8 cellular contexts compared by ENCODE assay signal in the genomic region with DNA sequence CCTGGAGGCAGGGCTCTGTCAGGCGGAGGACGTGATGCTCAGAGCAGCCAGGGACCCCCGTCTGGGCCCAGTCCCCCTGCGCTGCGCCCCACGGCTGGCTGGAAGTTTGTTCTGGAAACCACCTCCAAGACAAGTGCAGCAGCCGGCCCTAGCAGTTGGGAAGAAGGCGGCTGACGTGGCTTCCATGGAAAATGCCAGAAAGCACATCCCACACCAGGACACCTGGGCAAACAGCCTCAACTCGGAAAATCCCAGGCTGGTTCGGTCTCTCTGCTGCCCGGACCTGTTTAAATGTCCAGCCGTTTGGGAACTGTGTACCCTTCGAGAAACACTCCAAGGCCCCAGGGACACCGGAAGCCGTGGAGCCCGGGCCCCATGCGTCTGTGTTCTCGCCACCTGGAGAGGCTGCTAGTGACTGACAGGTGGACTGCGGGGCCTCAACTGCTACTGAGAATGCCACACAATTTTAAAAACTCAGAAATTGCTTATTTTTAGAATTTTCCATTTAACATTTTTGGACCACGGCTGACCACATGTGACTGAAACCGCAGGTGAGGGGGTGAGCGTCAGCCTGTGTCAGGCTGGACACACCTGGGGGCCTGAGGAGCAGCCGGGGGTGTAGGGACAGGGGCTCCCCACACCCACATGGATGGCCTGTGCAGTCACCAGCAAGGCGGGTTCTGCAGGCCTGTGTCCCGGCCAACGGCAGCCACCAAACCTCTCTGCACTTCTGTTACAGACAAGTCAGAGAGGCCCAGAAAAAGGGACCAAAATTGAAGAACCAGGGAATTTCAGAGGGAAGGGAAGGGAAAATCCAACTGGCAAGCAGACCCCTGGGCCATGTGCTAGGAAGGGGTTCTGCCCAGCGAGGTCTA. TPM values are rescaled to one million over a fixed set of nuclear protein-coding genes. Genes with fewer than 3 reads are reported as not detected.
A peak's percentile ranks its signal among the peaks of the same experiment; 100 is the strongest.
DNase-seq lines count a peak whose midpoint lies in the region; ATAC-seq and TF ChIP-seq lines count a peak whose summit lies in the region.

No MANE protein-coding gene starts in this region.

- H3K4me3 ChIP-seq in PC-3 (ENCODE audit: low read length) (no peak overlapping the region), cardiac muscle cell (no peak overlapping the region), prostate gland (no peak overlapping the region)

- H3K27me3 Mint-ChIP-seq in CD4-positive, alpha-beta T cell = no peaks in the 10 kb centered on the region

- no peak overlapping the region for H3K27ac ChIP-seq in CD4-positive, alpha-beta T cell (ENCODE audit: low read depth, low read length)
- H3K27ac ChIP-seq in PC-3 (ENCODE audit: low read length) = no peak overlapping the region
- peak overlapping the region; percentile 82 for H3K27ac ChIP-seq in cardiac muscle cell
- peak overlapping the region; percentile 36 to 79 for H3K27ac ChIP-seq in prostate gland

- WGBS in prostate gland = 65% methylated on average over 28 of the region's 28 CpGs

- peak in 3 of 10 experiments; percentile 1 to 32 (median 7) for DNase-seq in CD4-positive, alpha-beta T cell
- no peak for DNase-seq in PC-3
- peak in 1 of 2 donors; percentile 59 for DNase-seq in cardiac muscle cell (ENCODE audit: low read depth in 1 of 2, low spot score in 1 of 2)
- no peak for DNase-seq in prostate gland (ENCODE audit: low spot score)
- no peak for DNase-seq in pons (ENCODE audit: low spot score)
- no peak for DNase-seq in hepatic stellate cell (ENCODE audit: low spot score)
- no peak for DNase-seq in NCI-H2029 treated with DMSO at 0.1 percent for 48 hours (lab: John Stamatoyannopoulos, UW)

- no peaks in the 10 kb centered on the region for H3K27me3 ChIP-seq in CD4-positive, alpha-beta T cell (ENCODE audit: control insufficient read depth, insufficient read depth, low read length)
- H3K27me3 ChIP-seq in PC-3 (ENCODE audit: low read length) = no peaks in the 10 kb centered on the region
- H3K27me3 ChIP-seq in cardiac muscle cell = no peaks in the 10 kb centered on the region
- no peaks in the 10 kb centered on the region for H3K27me3 ChIP-seq in prostate gland (replicated peaks; ENCODE audit: insufficient read depth)

- H3K36me3 ChIP-seq in PC-3 (ENCODE audit: low read depth, low read length) = no peaks in the 10 kb centered on the region
- H3K36me3 ChIP-seq in cardiac muscle cell = no peaks in the 10 kb centered on the region
- H3K36me3 ChIP-seq in prostate gland = no peaks in the 10 kb centered on the region

- H4K20me1 ChIP-seq in PC-3 (ENCODE audit: low read length) = no peaks in the 10 kb centered on the region

- H3K9me2 ChIP-seq in PC-3 (replicated peaks; ENCODE audit: low read length) = no peaks in the 10 kb centered on the region

- H3K9ac ChIP-seq in PC-3 (ENCODE audit: low read length) = no peak overlapping the region

- H3K4me3 Mint-ChIP-seq in CD4-positive, alpha-beta T cell = peak overlapping the region; percentile 84

- H3K27ac Mint-ChIP-seq in CD4-positive, alpha-beta T cell = peak overlapping the region; percentile 87

- intact Hi-C loops in CD4-positive, alpha-beta T cell (cut with DNase I, micrococcal nuclease) = no loop called here
- intact Hi-C loops in PC-3 (cut with micrococcal nuclease) = no loop called here
- intact Hi-C loops in prostate gland (cut with DNase I) = no loop called here

- no peaks in the 10 kb centered on the region for H3K9me3 ChIP-seq in CD4-positive, alpha-beta T cell (ENCODE audit: control insufficient read depth, low read length)
- H3K9me3 ChIP-seq in PC-3 (ENCODE audit: low read length) (no peaks in the 10 kb centered on the region), cardiac muscle cell (ENCODE audit: low read depth) (no peaks in the 10 kb centered on the region), prostate gland (no peaks in the 10 kb centered on the region)

- CTCF ChIA-PET in CD4-positive, alpha-beta T cell (lab: Charles Lee) = no interaction called here
- CTCF ChIA-PET in PC-3 (lab: Charles Lee) = interaction anchor here (0.5 kb wide), 1 partner anchor 10 kb away, joined by 5 read pairs; no protein-coding TSS in a partner anchor

- H3K4me1 Mint-ChIP-seq in CD4-positive, alpha-beta T cell (ENCODE audit: low read depth) = peaks cover 72% of the 10 kb centered on the region

- no peaks in the 10 kb centered on the region for H3K9me3 Mint-ChIP-seq in CD4-positive, alpha-beta T cell

- no peak overlapping the region for H2AFZ ChIP-seq in PC-3 (ENCODE audit: low read length)

- no peak overlapping the region for H3K4me2 ChIP-seq in PC-3 (ENCODE audit: low read length)

- H3K4me1 ChIP-seq in PC-3 (ENCODE audit: insufficient read depth, low read length) = no peaks in the 10 kb centered on the region
- H3K4me1 ChIP-seq in cardiac muscle cell (ENCODE audit: low read depth) = peaks cover 34% of the 10 kb centered on the region
- H3K4me1 ChIP-seq in prostate gland (replicated peaks) = no peaks in the 10 kb centered on the region

- no peaks in the 10 kb centered on the region for H3K79me2 ChIP-seq in PC-3 (ENCODE audit: low read length)

- POLR2A ChIA-PET in CD4-positive, alpha-beta T cell (lab: Charles Lee) = no interaction called here
- POLR2A ChIA-PET in PC-3 (lab: Charles Lee; ENCODE audit: unreplicated experiment) = no interaction called here

- no TSS peak for BruUV-seq in PC-3 (replicated peaks; lab: Mats Ljungman, UMichigan)

- TF ChIP-seq CTCF in CD4-positive, alpha-beta T cell (IDR thresholded peaks at IDR 0.05) = no peak
- TF ChIP-seq CTCF in PC-3 (conservative IDR thresholded peaks at IDR 0.05; ENCODE audit: low read depth, low read length) = no peak
- no peak for TF ChIP-seq CTCF in cardiac muscle cell (IDR thresholded peaks at IDR 0.05; ENCODE audit: low read depth, low read length)
- TF ChIP-seq CTCF in prostate gland (IDR thresholded peaks at IDR 0.05) = no peak

- peaks cover 63% of the 10 kb centered on the region for H3K36me3 Mint-ChIP-seq in CD4-positive, alpha-beta T cell (ENCODE audit: low read depth)

- no peak for ATAC-seq in CD4-positive, alpha-beta T cell (ENCODE audit: poor library complexity)
- ATAC-seq in PC-3 = peak; percentile 3; the same call in 1 of the 2 replicates
- no peak for ATAC-seq in HG03457 (IDR thresholded peaks at IDR 0.05; ENCODE audit: unreplicated experiment)

- peaks cover 3% of the 10 kb centered on the region for H3F3A ChIP-seq in PC-3 (ENCODE audit: low read length, unreplicated experiment)

- TF ChIP-seq POLR2A in prostate gland (IDR thresholded peaks at IDR 0.05) = no peak

RNA-seq across cellular contexts. Expression of a gene that starts 31.7 kb away (rescaled TPM):
- total RNA-seq in CD4-positive, alpha-beta T cell = 100 to 1,000 TPM; 181 to 184 TPM
- 9.1 and 9.4 TPM in 2 replicates for total RNA-seq in PC-3 (2014; rRNA removed)
- 18.1 and 26.0 TPM in 2 replicates for total RNA-seq in cardiac muscle cell
- 14.0 and 21.4 TPM in 2 replicates for polyA plus RNA-seq in cardiac muscle cell
- 10 to 100 TPM in 1 of 2 donors, 1 to 10 TPM in 1; 8.6 to 12.5 TPM for total RNA-seq in prostate gland

Comparison
In these comparisons a context has a peak if more than half of its experiments do, and no peak if none do; other contexts are left out.
1. H3K27ac ChIP-seq: peak in cardiac muscle cell (single experiment) and prostate gland (2 of 2); none in CD4-positive, alpha-beta T cell (single experiment) and PC-3 (single experiment).